Comparison of ENCODE assay signal across 8 cellular contexts in the genomic region with DNA sequence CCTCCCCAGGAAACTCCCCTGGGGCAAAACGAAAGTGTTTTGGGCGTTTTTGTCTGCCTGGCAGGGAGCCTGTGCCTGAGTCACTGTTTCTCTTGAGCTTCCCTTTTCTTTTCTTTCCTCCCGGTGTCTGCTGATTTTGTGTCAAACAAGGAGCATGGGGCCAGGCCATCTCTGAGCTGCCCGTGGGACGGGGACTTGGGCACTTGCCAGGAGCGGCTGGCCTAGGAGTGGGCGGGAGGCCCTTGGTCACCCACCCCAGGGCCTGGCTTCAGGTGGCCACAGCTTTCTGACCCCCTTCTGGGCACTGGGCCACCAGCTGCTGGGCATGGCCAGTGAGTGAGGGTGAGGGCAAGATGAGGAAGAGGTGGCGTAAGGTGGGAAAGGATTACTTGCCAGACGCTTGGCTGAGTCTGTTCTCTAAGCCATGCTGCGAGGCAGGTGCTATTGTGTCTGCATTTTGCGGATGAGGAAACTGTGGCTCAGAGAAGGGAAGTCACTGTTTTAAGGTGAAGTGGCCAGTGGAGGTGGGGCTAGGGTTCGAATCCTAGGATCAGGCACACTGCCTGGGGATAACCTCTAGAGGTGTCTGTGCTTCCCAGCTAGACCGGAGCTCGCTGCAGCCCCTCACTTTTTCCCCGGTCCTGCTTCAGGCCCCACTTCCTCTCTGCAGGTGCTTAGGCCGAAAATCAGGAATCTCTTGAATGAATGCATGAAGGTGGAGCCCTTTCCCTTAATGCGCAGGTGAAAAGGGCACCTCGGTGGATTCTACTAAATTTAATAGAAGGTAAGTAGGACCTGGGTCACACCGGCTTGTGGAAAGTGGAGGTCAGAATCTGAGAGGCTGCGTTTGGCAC. TPM values are rescaled to one million over a fixed set of nuclear protein-coding genes. Genes with fewer than 3 reads are reported as not detected.
DNase-seq lines count a peak whose midpoint lies in the region; ATAC-seq and TF ChIP-seq lines count a peak whose summit lies in the region.

No MANE protein-coding gene starts in this region.

- H3K4me3 Mint-ChIP-seq in mesothelial cell of epicardium, result no peak overlapping the region

- H3K4me3 ChIP-seq in GM12865 (ENCODE audit: low read depth, low read length) (peak overlapping the region; percentile 78), choroid plexus epithelial cell (ENCODE audit: low read depth, low read length) (peak overlapping the region; percentile 29)

- no peak overlapping the region for H3K27ac Mint-ChIP-seq in mesothelial cell of epicardium

- H3K9me3 Mint-ChIP-seq in mesothelial cell of epicardium, result no peaks in the 10 kb centered on the region

- peaks cover 11% of the 10 kb centered on the region for H3K27me3 Mint-ChIP-seq in mesothelial cell of epicardium (ENCODE audit: low read depth)

- H3K4me1 Mint-ChIP-seq in mesothelial cell of epicardium, result peaks cover 32% of the 10 kb centered on the region

- no peak for TF ChIP-seq CTCF in GM12865 (IDR thresholded peaks at IDR 0.05; ENCODE audit: insufficient read depth, low read depth, low read length, missing control alignments)
- TF ChIP-seq CTCF in choroid plexus epithelial cell (conservative IDR thresholded peaks at IDR 0.05; ENCODE audit: low read depth, low read length), result no peak
- no peak for TF ChIP-seq CTCF in mesothelial cell of epicardium (IDR thresholded peaks at IDR 0.05; ENCODE audit: unreplicated experiment)

- CTCF ChIA-PET in HEK293T (lab: Yijun Ruan, JAX), result interaction anchor here (0.5 to 0.6 kb wide), 2 partner anchors 31 to 54 kb away, joined by 3 read pairs; no protein-coding TSS in a partner anchor

- POLR2A ChIA-PET in HEK293T (lab: Yijun Ruan, JAX), result no interaction called here

- no peak for ATAC-seq in GM18873 (IDR thresholded peaks at IDR 0.05; ENCODE audit: low FRiP score, unreplicated experiment)

- no peaks in the 10 kb centered on the region for H3K36me3 Mint-ChIP-seq in mesothelial cell of epicardium

- DNase-seq in GM12865 (ENCODE audit: low read depth) (peak; percentile 36), NCI-H69 (lab: John Stamatoyannopoulos, UW) (peak; percentile 63), choroid plexus epithelial cell (ENCODE audit: low read depth) (peak; percentile 50), renal cortical epithelial cell (ENCODE audit: low read depth) (peak; percentile 31), HEK293T (ENCODE audit: extremely low spot score) (no peak), mesothelial cell of epicardium (ENCODE audit: low spot score in 2 of 2, unreplicated experiment in 2 of 2) (no peak), NCI-H1105 treated with DMSO at 0.1 percent for 48 hours (lab: John Stamatoyannopoulos, UW) (no peak)

TF ChIP-seq in HEK293T, 16 proteins besides CTCF, POLR2A, EP300 and RAD21:
- TF ChIP-seq TARDBP (IDR thresholded peaks at IDR 0.05) (no peak), SUZ12 (IDR thresholded peaks at IDR 0.05) (no peak), FOXA1 (IDR thresholded peaks at IDR 0.05) (no peak), ELF4 (IDR thresholded peaks at IDR 0.05) (no peak), LEF1 (IDR thresholded peaks at IDR 0.05; ENCODE audit: borderline replicate concordance) (no peak), BHLHE40 (IDR thresholded peaks at IDR 0.05; ENCODE audit: borderline replicate concordance) (no peak), ARNT (IDR thresholded peaks at IDR 0.05) (no peak), NFRKB (IDR thresholded peaks at IDR 0.05) (no peak), SP1 (IDR thresholded peaks at IDR 0.05) (no peak), HDGF (IDR thresholded peaks at IDR 0.05; ENCODE audit: borderline replicate concordance) (no peak), L3MBTL2 (conservative IDR thresholded peaks at IDR 0.05) (no peak), FOXM1 (IDR thresholded peaks at IDR 0.05; ENCODE audit: borderline replicate concordance) (no peak)
- TF ChIP-seq, protein P1, sequence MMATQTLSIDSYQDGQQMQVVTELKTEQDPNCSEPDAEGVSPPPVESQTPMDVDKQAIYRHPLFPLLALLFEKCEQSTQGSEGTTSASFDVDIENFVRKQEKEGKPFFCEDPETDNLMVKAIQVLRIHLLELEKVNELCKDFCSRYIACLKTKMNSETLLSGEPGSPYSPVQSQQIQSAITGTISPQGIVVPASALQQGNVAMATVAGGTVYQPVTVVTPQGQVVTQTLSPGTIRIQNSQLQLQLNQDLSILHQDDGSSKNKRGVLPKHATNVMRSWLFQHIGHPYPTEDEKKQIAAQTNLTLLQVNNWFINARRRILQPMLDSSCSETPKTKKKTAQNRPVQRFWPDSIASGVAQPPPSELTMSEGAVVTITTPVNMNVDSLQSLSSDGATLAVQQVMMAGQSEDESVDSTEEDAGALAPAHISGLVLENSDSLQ (IDR thresholded peaks at IDR 0.05), result no peak

RNA-seq across cellular contexts. Expression of gene NFAM1, which starts 7.8 kb away (rescaled TPM):
- total RNA-seq in renal cortical epithelial cell, result under 0.01 and 0.75 TPM in 2 replicates
- total RNA-seq in mesothelial cell of epicardium, result 0.27 to 0.34 TPM (median 0.32 TPM) in 3 replicates

Comparison
In these comparisons a context has a peak if more than half of its experiments do, and no peak if none do; other contexts are left out.
1. DNase-seq: peak in GM12865 (single experiment), NCI-H69 (single experiment), choroid plexus epithelial cell (single experiment) and renal cortical epithelial cell (single experiment); none in HEK293T (single experiment), mesothelial cell of epicardium (0 of 2) and NCI-H1105 treated with DMSO at 0.1 percent for 48 hours (single experiment).